10 cellular contexts compared by ENCODE assay signal in the genomic region with DNA sequence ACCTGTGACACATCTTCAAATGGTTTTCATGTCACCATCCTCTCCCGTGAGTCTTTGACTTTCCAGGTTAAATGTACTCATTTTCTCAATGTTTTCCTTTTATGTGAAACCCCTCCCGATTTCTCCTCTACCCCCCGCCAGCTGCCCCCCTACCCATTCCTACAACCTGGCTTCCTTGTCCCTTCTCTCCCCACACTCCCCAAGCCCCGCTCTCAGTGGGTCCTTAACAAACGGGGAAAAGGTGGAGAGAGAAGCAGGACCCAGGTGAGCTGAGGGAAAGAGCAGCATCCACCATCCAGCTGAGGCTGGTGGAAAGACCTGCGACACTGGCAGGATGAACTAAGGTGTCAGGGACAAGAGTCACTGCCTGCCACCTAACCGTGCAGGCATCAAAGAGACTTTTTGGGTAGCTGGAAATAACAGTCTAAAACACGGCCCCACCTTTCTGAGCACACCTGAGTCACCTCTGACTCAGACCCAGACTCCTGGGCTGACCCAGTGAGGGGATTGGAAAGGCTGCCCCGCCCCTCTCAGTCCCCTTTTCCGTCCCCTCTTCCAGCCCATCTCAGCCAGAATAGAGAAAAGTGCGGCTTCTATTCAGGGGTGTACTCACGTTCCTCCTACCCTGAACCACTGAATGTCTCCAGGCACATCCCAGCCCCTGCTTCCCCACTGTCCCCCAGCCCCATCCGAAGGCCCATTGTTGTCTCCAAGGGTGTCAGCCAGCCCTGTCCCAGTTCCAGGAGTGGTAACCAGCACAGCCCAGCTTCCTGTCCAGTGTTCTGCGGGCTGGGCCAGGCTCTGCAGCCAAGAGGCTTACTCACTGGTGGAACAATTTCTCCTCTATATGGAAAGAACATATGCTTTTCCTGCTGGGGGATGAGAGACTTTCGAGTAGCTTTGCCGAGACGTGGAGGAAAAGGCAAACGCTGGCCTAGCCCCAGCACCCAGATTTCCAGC. TPM values are rescaled to one million over a fixed set of nuclear protein-coding genes. Genes with fewer than 3 reads are reported as not detected.
DNase-seq lines count a peak whose midpoint lies in the region; ATAC-seq and TF ChIP-seq lines count a peak whose summit lies in the region.
"Had no signal": no experiment of that assay in that cellular context is flagged by ENCODE, and none has a peak within 500 bp of the region (broad histone marks: within the 10 kb centered on the region; RNA-seq: fewer than 3 reads in every experiment).

No MANE protein-coding gene starts in this region.

- no peak overlapping the region for H3K27ac Mint-ChIP-seq in activated naive CD8-positive, alpha-beta T cell treated with anti-CD3 and anti-CD28 coated beads, Interleukin-2, amount 50 U/mL, for 24 hours
- peak overlapping the region in 1 of 2 donors; percentile 78 for H3K27ac Mint-ChIP-seq in stimulated activated naive CD8-positive, alpha-beta T cell treated with anti-CD3 and anti-CD28 coated beads, Interleukin-15, amount 100 ng/mL, for 72 hours
- no peak overlapping the region for H3K27ac Mint-ChIP-seq in progenitor cell of endocrine pancreas
- H3K27ac Mint-ChIP-seq: activated naive CD4-positive, alpha-beta T cell treated with anti-CD3 and anti-CD28 coated beads for 36 hours had no signal

- no peak overlapping the region for H3K4me3 Mint-ChIP-seq in activated naive CD8-positive, alpha-beta T cell treated with anti-CD3 and anti-CD28 coated beads, Interleukin-2, amount 50 U/mL, for 24 hours
- H3K4me3 Mint-ChIP-seq in stimulated activated naive CD8-positive, alpha-beta T cell treated with anti-CD3 and anti-CD28 coated beads, Interleukin-15, amount 100 ng/mL, for 72 hours, result no peak overlapping the region
- H3K4me3 Mint-ChIP-seq in progenitor cell of endocrine pancreas (ENCODE audit: low read depth), result no peak overlapping the region
- H3K4me3 Mint-ChIP-seq: activated naive CD4-positive, alpha-beta T cell treated with anti-CD3 and anti-CD28 coated beads for 36 hours had no signal

- H3K4me1 Mint-ChIP-seq in activated naive CD8-positive, alpha-beta T cell treated with anti-CD3 and anti-CD28 coated beads, Interleukin-2, amount 50 U/mL, for 24 hours, result peaks cover 70% of the 10 kb centered on the region
- peaks cover 72% of the 10 kb centered on the region for H3K4me1 Mint-ChIP-seq in stimulated activated naive CD8-positive, alpha-beta T cell treated with anti-CD3 and anti-CD28 coated beads, Interleukin-15, amount 100 ng/mL, for 72 hours
- H3K4me1 Mint-ChIP-seq in progenitor cell of endocrine pancreas (ENCODE audit: low read depth), result no peaks in the 10 kb centered on the region

- DNase-seq in HPDE6-E6E7 (ENCODE audit: extremely low spot score) (peak; percentile 84), head of caudate nucleus (peak in 24 of 42 donors; percentile 29 to 82 (median 62)), progenitor cell of endocrine pancreas (ENCODE audit: low spot score, unreplicated experiment) (no peak), NCI-H1436 (lab: John Stamatoyannopoulos, UW) (no peak)
- DNase-seq in activated naive CD8-positive, alpha-beta T cell treated with anti-CD3 and anti-CD28 coated beads, Interleukin-2, amount 50 U/mL, for 24 hours, result no peak
- DNase-seq in stimulated activated naive CD8-positive, alpha-beta T cell treated with anti-CD3 and anti-CD28 coated beads, Interleukin-15, amount 100 ng/mL, for 72 hours, result no peak
- no peak for DNase-seq in stimulated activated CD4-positive, alpha-beta T cell treated with anti-CD3 and anti-CD28 coated beads, Interleukin-12 subunit alpha, Interleukin-12 subunit beta, amount 100 ng/mL, for 4 hours
- DNase-seq: activated naive CD4-positive, alpha-beta T cell treated with anti-CD3 and anti-CD28 coated beads for 36 hours; NCI-H526; T-helper 2 cell had no signal

- ATAC-seq in activated naive CD8-positive, alpha-beta T cell treated with anti-CD3 and anti-CD28 coated beads, Interleukin-2, amount 50 U/mL, for 24 hours, result peak; percentile 53
- peak; percentile 31 for ATAC-seq in stimulated activated naive CD8-positive, alpha-beta T cell treated with anti-CD3 and anti-CD28 coated beads, Interleukin-15, amount 100 ng/mL, for 72 hours

- H3K27me3 Mint-ChIP-seq in activated naive CD8-positive, alpha-beta T cell treated with anti-CD3 and anti-CD28 coated beads, Interleukin-2, amount 50 U/mL, for 24 hours, result no peaks in the 10 kb centered on the region
- H3K27me3 Mint-ChIP-seq in stimulated activated naive CD8-positive, alpha-beta T cell treated with anti-CD3 and anti-CD28 coated beads, Interleukin-15, amount 100 ng/mL, for 72 hours, result no peaks in the 10 kb centered on the region
- H3K27me3 Mint-ChIP-seq in progenitor cell of endocrine pancreas, result peaks cover 12% of the 10 kb centered on the region

- H3K9me3 Mint-ChIP-seq in activated naive CD8-positive, alpha-beta T cell treated with anti-CD3 and anti-CD28 coated beads, Interleukin-2, amount 50 U/mL, for 24 hours, result no peaks in the 10 kb centered on the region
- H3K9me3 Mint-ChIP-seq in stimulated activated naive CD8-positive, alpha-beta T cell treated with anti-CD3 and anti-CD28 coated beads, Interleukin-15, amount 100 ng/mL, for 72 hours, result no peaks in the 10 kb centered on the region
- H3K9me3 Mint-ChIP-seq in progenitor cell of endocrine pancreas (ENCODE audit: low read depth), result peaks cover 5% of the 10 kb centered on the region
- H3K9me3 Mint-ChIP-seq: activated naive CD4-positive, alpha-beta T cell treated with anti-CD3 and anti-CD28 coated beads for 36 hours had no signal

- intact Hi-C loops in head of caudate nucleus (cut with DNase I), result loop anchor here (10.0 kb wide), 1 partner anchor 176 kb away; no protein-coding TSS in a partner anchor

- no peaks in the 10 kb centered on the region for H3K36me3 Mint-ChIP-seq in activated naive CD8-positive, alpha-beta T cell treated with anti-CD3 and anti-CD28 coated beads, Interleukin-2, amount 50 U/mL, for 24 hours (ENCODE audit: low read depth)
- H3K36me3 Mint-ChIP-seq in progenitor cell of endocrine pancreas (ENCODE audit: insufficient read depth), result no peaks in the 10 kb centered on the region

- TF ChIP-seq CTCF in progenitor cell of endocrine pancreas (IDR thresholded peaks at IDR 0.05; ENCODE audit: unreplicated experiment), result no peak

RNA-seq across cellular contexts. Expression of gene ISG20, which starts 20.4 kb away (rescaled TPM):
- 3.1 and 4.3 TPM in 2 replicates for total RNA-seq in progenitor cell of endocrine pancreas

RNA-seq across cellular contexts. Expression of gene AEN, which starts 38.1 kb away (rescaled TPM):
- 28.2 and 31.1 TPM in 2 replicates for total RNA-seq in progenitor cell of endocrine pancreas

Comparison
In these comparisons a context has a peak if more than half of its experiments do, and no peak if none do; other contexts are left out.
1. DNase-seq: peak in HPDE6-E6E7 (single experiment) and head of caudate nucleus (24 of 42); none in activated naive CD8-positive, alpha-beta T cell treated with anti-CD3 and anti-CD28 coated beads, Interleukin-2, amount 50 U/mL, for 24 hours (single experiment), stimulated activated naive CD8-positive, alpha-beta T cell treated with anti-CD3 and anti-CD28 coated beads, Interleukin-15, amount 100 ng/mL, for 72 hours (0 of 2), progenitor cell of endocrine pancreas (single experiment), stimulated activated CD4-positive, alpha-beta T cell treated with anti-CD3 and anti-CD28 coated beads, Interleukin-12 subunit alpha, Interleukin-12 subunit beta, amount 100 ng/mL, for 4 hours (single experiment) and NCI-H1436 (single experiment).